19 cellular contexts compared by ENCODE assay signal in the genomic region with DNA sequence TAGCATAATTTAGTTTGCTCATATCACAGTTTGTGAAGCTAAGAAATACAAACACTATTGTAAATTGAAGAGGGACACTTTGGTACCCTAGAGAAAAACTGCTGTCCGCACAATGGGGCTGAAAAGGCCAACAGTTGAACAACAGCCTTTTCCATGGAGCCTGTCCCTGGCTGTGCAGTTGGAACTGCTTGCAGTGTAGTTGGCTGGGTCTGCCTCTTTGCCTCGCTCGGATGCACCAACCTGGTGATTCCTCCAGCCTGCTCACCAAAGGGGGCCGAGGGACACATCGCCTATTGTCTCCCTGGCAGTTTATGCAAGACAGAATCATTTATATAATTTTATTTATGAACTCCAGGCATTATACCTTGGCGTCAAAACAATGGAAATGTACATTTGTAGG.
"Had no signal": no experiment of that assay in that cellular context is flagged by ENCODE, and none has a peak within 500 bp of the region (broad histone marks: within the 10 kb centered on the region; RNA-seq: fewer than 3 reads in every experiment).

No MANE protein-coding gene starts in this region.

- H3K27me3 ChIP-seq: dorsolateral prefrontal cortex, neutrophil, right lobe of liver, transverse colon, upper lobe of right lung, uterus had no signal

- H2AFZ ChIP-seq: parathyroid adenoma had no signal

- H3K36me3 ChIP-seq: lower lobe of right lung, neutrophil, right lobe of liver, thoracic aorta, transverse colon, upper lobe of right lung, uterus had no signal

- H3K27ac ChIP-seq: lower lobe of right lung, neutrophil, parathyroid adenoma, right lobe of liver, thoracic aorta, transverse colon, upper lobe of right lung, uterus had no signal

- FAIRE-seq: frontal cortex, keratinocyte, small intestine had no signal

- H3K4me3 ChIP-seq: dorsolateral prefrontal cortex, lower lobe of right lung, right lobe of liver, thoracic aorta, transverse colon, upper lobe of right lung, uterus had no signal

- ATAC-seq: left ventricle myocardium superior; lower lobe of right lung; right lobe of liver; stimulated activated naive B cell treated with anti-CD40 and anti-IgM and Interleukin-4, amounts not matched to agents 10 μg/mL and 1 μg/mL and 100 μg/mL, for 72 hours; upper lobe of right lung had no signal

- H3K9me3 ChIP-seq: lower lobe of right lung, neutrophil, right lobe of liver, thoracic aorta, transverse colon, upper lobe of right lung, uterus had no signal

- H3K9ac ChIP-seq: parathyroid adenoma had no signal

- DNase-seq: effector CD4-positive, alpha-beta T cell; hypothalamus; left ventricle myocardium superior; lower lobe of right lung; natural killer cell; right lobe of liver; small intestine; stimulated activated CD4-positive, alpha-beta T cell treated with anti-CD3 and anti-CD28 coated beads, Interleukin-15, amount 100 ng/mL, for 24 hours; stimulated activated CD4-positive, alpha-beta T cell treated with anti-CD3 and anti-CD28 coated beads, Interleukin-2, amount 100 ng/mL, for 48 hours; stimulated activated naive B cell treated with anti-CD40 and anti-IgM and Interleukin-4, amounts not matched to agents 10 μg/mL and 1 μg/mL and 100 μg/mL, for 72 hours; transverse colon; upper lobe of right lung; uterus had no signal

- H3K79me2 ChIP-seq: parathyroid adenoma had no signal

- H3K4me1 ChIP-seq: lower lobe of right lung, parathyroid adenoma, right lobe of liver, transverse colon, upper lobe of right lung, uterus had no signal
